ENCODE assay signal across 25 cellular contexts in the genomic region with DNA sequence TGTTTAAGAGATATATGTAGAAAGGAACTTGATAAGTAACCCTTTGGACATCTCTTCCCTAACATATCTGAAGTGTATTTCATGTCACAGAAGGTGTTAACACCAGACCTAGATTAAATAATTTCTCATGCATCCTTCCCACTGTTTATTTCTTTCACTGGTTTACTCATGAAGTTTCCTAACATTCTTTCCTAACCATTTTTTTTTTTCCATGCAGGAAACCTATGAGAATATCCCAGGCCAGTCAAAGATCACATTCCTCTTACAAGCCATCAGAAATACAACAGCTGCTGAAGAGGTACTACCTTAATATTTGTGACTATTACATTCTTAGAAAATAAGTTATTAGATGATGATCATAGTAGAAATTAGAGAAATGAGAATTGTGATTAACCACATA. TPM values are rescaled to one million over a fixed set of nuclear protein-coding genes. Genes with fewer than 3 reads are reported as not detected.
DNase-seq lines count a peak whose midpoint lies in the region; ATAC-seq, FAIRE-seq and TF ChIP-seq lines count a peak whose summit lies in the region.
"Had no signal": no experiment of that assay in that cellular context is flagged by ENCODE, and none has a peak within 500 bp of the region (broad histone marks: within the 10 kb centered on the region; RNA-seq: fewer than 3 reads in every experiment).

No MANE protein-coding gene starts in this region.

- peaks cover 30% of the 10 kb centered on the region for H3K4me1 Mint-ChIP-seq in WTC11

- peak; percentile 33 for FAIRE-seq in GM12892 (lab: Jason Lieb, UNC)
- FAIRE-seq: bronchial epithelial cell, pancreas had no signal

- intact Hi-C loops in A673 (cut with micrococcal nuclease; ENCODE audit: unreplicated experiment), result loop anchor here (5.0 kb wide), 1 partner anchor 40 kb away; no protein-coding TSS in a partner anchor
- intact Hi-C loops in uterus (cut with DNase I; ENCODE audit: low total_unique reads), result no loop called here

- H3K9me3 ChIP-seq in A673 (ENCODE audit: low read depth, low read length, poor library complexity, severe bottlenecking), result no peaks in the 10 kb centered on the region
- H3K9me3 ChIP-seq in uterus, result no peaks in the 10 kb centered on the region
- H3K9me3 ChIP-seq: gastrocnemius medialis, HAP-1, pancreas had no signal

- H3K36me3 ChIP-seq in A673 (ENCODE audit: insufficient read depth, low read length, poor library complexity, severe bottlenecking) (peaks cover 78% of the 10 kb centered on the region), uterus (no peaks in the 10 kb centered on the region)

- TF ChIP-seq POLR2A in GM12892 (IDR thresholded peaks at IDR 0.05; ENCODE audit: low read depth, low read length), result no peak
- TF ChIP-seq POLR2A in uterus (IDR thresholded peaks at IDR 0.05), result no peak

- POLR2A ChIA-PET in A673 (lab: Charles Lee; ENCODE audit: low non-redundant PET) (no interaction called here), WTC11 (lab: Charles Lee) (no interaction called here)

- peaks cover 46% of the 10 kb centered on the region for H3K36me3 Mint-ChIP-seq in WTC11

- H3K27me3 ChIP-seq in A673 (replicated peaks; ENCODE audit: insufficient read depth, low read depth, low read length, poor library complexity) (no peaks in the 10 kb centered on the region), uterus (no peaks in the 10 kb centered on the region)
- H3K27me3 ChIP-seq: gastrocnemius medialis, pancreas had no signal

- H3K27ac Mint-ChIP-seq in WTC11, result peak overlapping the region; percentile 34; the same call in 1 of the 2 replicates
- H3K27ac Mint-ChIP-seq: activated T-helper 1 cell treated with anti-CD3 and anti-CD28 coated beads, Interleukin-12 subunit alpha, Interleukin-12 subunit beta, Interleukin-2, Interleukin-4 antibody, amounts not matched to agents 30 ng/mL and 10 ng/mL and 1 ng/mL, durations not matched to agents 14 hours and 24 hours and 36 hours; dendritic cell treated with granulocyte-macrophage colony-stimulating factor and Interleukin-4, amounts not matched to agents 40 ng/mL and 50 ng/mL, for 4 days; stimulated activated naive B cell treated with anti-CD40 and anti-IgM and Interleukin-4, amounts not matched to agents 10 μg/mL and 1 μg/mL and 100 μg/mL, for 72 hours had no signal

- TF ChIP-seq CTCF in A673 (conservative IDR thresholded peaks at IDR 0.05; ENCODE audit: low read depth, low read length), result no peak
- TF ChIP-seq CTCF in WTC11 (IDR thresholded peaks at IDR 0.05), result no peak
- TF ChIP-seq CTCF in fibroblast of the aortic adventitia (IDR thresholded peaks at IDR 0.05; ENCODE audit: insufficient read depth, low read length), result no peak
- no peak for TF ChIP-seq CTCF in uterus (IDR thresholded peaks at IDR 0.05)

- CTCF ChIA-PET in A673 (lab: Charles Lee), result no interaction called here
- CTCF ChIA-PET in WTC11 (lab: Charles Lee), result no interaction called here

- peak overlapping the region; percentile 94 for H3K27ac ChIP-seq in A673 (ENCODE audit: low read depth, low read length, poor library complexity, severe bottlenecking)
- no peak overlapping the region for H3K27ac ChIP-seq in uterus
- H3K27ac ChIP-seq: C4-2B, gastrocnemius medialis, pancreas had no signal

- no peaks in the 10 kb centered on the region for H3K9me3 Mint-ChIP-seq in WTC11
- H3K9me3 Mint-ChIP-seq: activated T-helper 1 cell treated with anti-CD3 and anti-CD28 coated beads, Interleukin-12 subunit alpha, Interleukin-12 subunit beta, Interleukin-2, Interleukin-4 antibody, amounts not matched to agents 30 ng/mL and 10 ng/mL and 1 ng/mL, durations not matched to agents 14 hours and 24 hours and 36 hours; dendritic cell treated with granulocyte-macrophage colony-stimulating factor and Interleukin-4, amounts not matched to agents 40 ng/mL and 50 ng/mL, for 4 days; natural killer cell; stimulated activated naive B cell treated with anti-CD40 and anti-IgM and Interleukin-4, amounts not matched to agents 10 μg/mL and 1 μg/mL and 100 μg/mL, for 72 hours had no signal

- ATAC-seq in WTC11 (no peak), GM21447 (IDR thresholded peaks at IDR 0.05; ENCODE audit: unreplicated experiment) (no peak)
- ATAC-seq: gastrocnemius medialis; natural killer cell; pancreas; sciatic nerve; stimulated activated naive B cell treated with anti-CD40 and anti-IgM and Interleukin-4, amounts not matched to agents 10 μg/mL and 1 μg/mL and 100 μg/mL, for 72 hours had no signal

- DNase-seq in A673 (ENCODE audit: low spot score) (no peak), GM12892 (ENCODE audit: insufficient read length) (no peak), WTC11 (ENCODE audit: low spot score) (no peak), fibroblast of the aortic adventitia (ENCODE audit: low read depth) (peak; percentile 41), HT-29 (ENCODE audit: low spot score) (no peak), uterus (no peak)
- no peak for DNase-seq in activated CD4-positive, alpha-beta T cell treated with anti-CD3 and anti-CD28 coated beads, Interleukin-2, amount 50 U/mL, for 4 hours
- DNase-seq: gastrocnemius medialis; GDM1; kidney glomerular epithelial cell; mesendoderm; natural killer cell; NCI-H1417 treated with DMSO at 0.1 percent for 48 hours; NCI-H526; pancreas; RPMI8226; stimulated activated naive B cell treated with anti-CD40 and anti-IgM and Interleukin-4, amounts not matched to agents 10 μg/mL and 1 μg/mL and 100 μg/mL, for 72 hours; T1000 had no signal

- BruUV-seq in A673 (replicated peaks; lab: Mats Ljungman, UMichigan), result no TSS peak

- H3K4me1 ChIP-seq in A673 (ENCODE audit: insufficient read depth, low read length, poor library complexity, severe bottlenecking) (peaks cover 36% of the 10 kb centered on the region), uterus (no peaks in the 10 kb centered on the region)

- H3K4me3 ChIP-seq in A673 (ENCODE audit: low read depth, low read length, poor library complexity, severe bottlenecking) (no peak overlapping the region), fibroblast of the aortic adventitia (ENCODE audit: low read depth, low read length) (no peak overlapping the region), uterus (no peak overlapping the region)
- H3K4me3 ChIP-seq: gastrocnemius medialis, HAP-1, pancreas had no signal

- no peaks in the 10 kb centered on the region for H3K27me3 Mint-ChIP-seq in WTC11 (ENCODE audit: low read depth)
- H3K27me3 Mint-ChIP-seq: dendritic cell treated with granulocyte-macrophage colony-stimulating factor and Interleukin-4, amounts not matched to agents 40 ng/mL and 50 ng/mL, for 4 days; stimulated activated naive B cell treated with anti-CD40 and anti-IgM and Interleukin-4, amounts not matched to agents 10 μg/mL and 1 μg/mL and 100 μg/mL, for 72 hours had no signal

- no peak overlapping the region for H3K4me3 Mint-ChIP-seq in WTC11
- H3K4me3 Mint-ChIP-seq: activated T-helper 1 cell treated with anti-CD3 and anti-CD28 coated beads, Interleukin-12 subunit alpha, Interleukin-12 subunit beta, Interleukin-2, Interleukin-4 antibody, amounts not matched to agents 30 ng/mL and 10 ng/mL and 1 ng/mL, durations not matched to agents 14 hours and 24 hours and 36 hours; dendritic cell treated with granulocyte-macrophage colony-stimulating factor and Interleukin-4, amounts not matched to agents 40 ng/mL and 50 ng/mL, for 4 days; natural killer cell; stimulated activated naive B cell treated with anti-CD40 and anti-IgM and Interleukin-4, amounts not matched to agents 10 μg/mL and 1 μg/mL and 100 μg/mL, for 72 hours had no signal

TF ChIP-seq in WTC11, 78 proteins besides CTCF, POLR2A, EP300 and RAD21:
- TF ChIP-seq, protein P1, sequence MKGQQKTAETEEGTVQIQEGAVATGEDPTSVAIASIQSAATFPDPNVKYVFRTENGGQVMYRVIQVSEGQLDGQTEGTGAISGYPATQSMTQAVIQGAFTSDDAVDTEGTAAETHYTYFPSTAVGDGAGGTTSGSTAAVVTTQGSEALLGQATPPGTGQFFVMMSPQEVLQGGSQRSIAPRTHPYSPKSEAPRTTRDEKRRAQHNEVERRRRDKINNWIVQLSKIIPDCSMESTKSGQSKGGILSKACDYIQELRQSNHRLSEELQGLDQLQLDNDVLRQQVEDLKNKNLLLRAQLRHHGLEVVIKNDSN (CRISPR knock-in tag; IDR thresholded peaks at IDR 0.05), result no peak

RNA-seq across cellular contexts. Expression of a gene that starts 28.8 kb away (rescaled TPM):
- 573 and 626 TPM in 2 replicates for total RNA-seq in A673 (2021)
- polyA plus RNA-seq in GM12892 (2012; ENCODE audit: missing spikeins), result 108 TPM
- total RNA-seq in WTC11 (2021), result 275 to 301 TPM (median 280 TPM) in 3 replicates
- total RNA-seq in fibroblast of the aortic adventitia (ENCODE audit: low replicate concordance), result 212 and 286 TPM in 2 replicates
- total RNA-seq in HT-29 (2014; rRNA removed; shearing (Covaris generic)), result 135 and 162 TPM in 2 replicates
- 100 to 1,000 TPM; 104 to 212 (median 147) TPM for total RNA-seq in uterus
